In genomic region chr20:4136078-4136966, GRCh38 we compare ENCODE assay signal across 1 cellular context.
TF ChIP-seq lines count a peak whose summit lies in the region.

No MANE protein-coding gene starts in this region.

TF ChIP-seq in HepG2, 621 proteins besides CTCF, POLR2A, EP300 and RAD21 (continued from another document and continues in another):
- TF ChIP-seq PRDM10 (CRISPR knock-in tag; IDR thresholded peaks at IDR 0.05; ENCODE audit: low read depth) (no peak), ZNF432 (CRISPR knock-in tag; IDR thresholded peaks at IDR 0.05; ENCODE audit: borderline replicate concordance) (no peak), BRD4 (CRISPR knock-in tag; IDR thresholded peaks at IDR 0.05) (peak; percentile 14; the same call in 1 of the 2 replicates), ZNF101 (CRISPR knock-in tag; IDR thresholded peaks at IDR 0.05; ENCODE audit: borderline replicate concordance, low read depth) (no peak), ZNF329 (CRISPR knock-in tag; IDR thresholded peaks at IDR 0.05; ENCODE audit: low read depth) (0 out of 2 replicates have a peak, but pooled peaks have one; percentile 5), ZNF276 (CRISPR knock-in tag; IDR thresholded peaks at IDR 0.05; ENCODE audit: low read depth) (no peak), ZNF326 (CRISPR knock-in tag; IDR thresholded peaks at IDR 0.05; ENCODE audit: borderline replicate concordance) (no peak), ZNF574 (CRISPR knock-in tag; IDR thresholded peaks at IDR 0.05) (0 out of 2 replicates have a peak, but pooled peaks have one; percentile 18), PAXIP1 (CRISPR knock-in tag; conservative IDR thresholded peaks at IDR 0.05) (no peak; the same call in 1 of the 2 replicates), CENPT (CRISPR knock-in tag; IDR thresholded peaks at IDR 0.05; ENCODE audit: low read depth) (no peak), ZNF530 (CRISPR knock-in tag; IDR thresholded peaks at IDR 0.05; ENCODE audit: low read depth) (no peak), ELF1 (CRISPR knock-in tag; IDR thresholded peaks at IDR 0.05) (peak; percentile 35), ZNF883 (CRISPR knock-in tag; IDR thresholded peaks at IDR 0.05; ENCODE audit: not compliant biosample characterization) (no peak), AHDC1 (CRISPR knock-in tag; IDR thresholded peaks at IDR 0.05; ENCODE audit: borderline replicate concordance) (0 out of 2 replicates have a peak, but pooled peaks have one; percentile 32), BCLAF1 (IDR thresholded peaks at IDR 0.05) (no peak), HHEX (CRISPR knock-in tag; IDR thresholded peaks at IDR 0.05) (no peak), KLF15 (CRISPR knock-in tag; IDR thresholded peaks at IDR 0.05; ENCODE audit: borderline replicate concordance) (no peak), ZNF792 (CRISPR knock-in tag; IDR thresholded peaks at IDR 0.05) (peak; percentile 19; the same call in 1 of the 2 replicates), PCBP2 (optimal IDR thresholded peaks at IDR 0.05; ENCODE audit: low read depth, low read length, poor library complexity, severe bottlenecking) (peak; percentile 35), ZNF562 (CRISPR knock-in tag; IDR thresholded peaks at IDR 0.05; ENCODE audit: borderline replicate concordance) (no peak), TCF7L2 (IDR thresholded peaks at IDR 0.05; ENCODE audit: low read depth, low read length) (no peak), GMEB2 (CRISPR knock-in tag; IDR thresholded peaks at IDR 0.05; ENCODE audit: low read depth) (no peak), MTA3 (CRISPR knock-in tag; IDR thresholded peaks at IDR 0.05) (no peak), SOX5 (CRISPR knock-in tag; IDR thresholded peaks at IDR 0.05; ENCODE audit: borderline replicate concordance) (peak; percentile 22; the same call in 1 of the 2 replicates), MAFG (CRISPR knock-in tag; IDR thresholded peaks at IDR 0.05) (no peak), CEBPB (IDR thresholded peaks at IDR 0.05; ENCODE audit: borderline replicate concordance, low read depth, low read length) (peak; percentile 68), ZBTB7B (CRISPR knock-in tag; IDR thresholded peaks at IDR 0.05) (peak; percentile 66; the same call in 1 of the 2 replicates), ZNF260 (CRISPR knock-in tag; IDR thresholded peaks at IDR 0.05; ENCODE audit: borderline replicate concordance, low read depth) (no peak), CERS6 (CRISPR knock-in tag; IDR thresholded peaks at IDR 0.05) (no peak), EED (CRISPR knock-in tag; IDR thresholded peaks at IDR 0.05) (no peak), ZC3H13 (CRISPR knock-in tag; IDR thresholded peaks at IDR 0.05) (no peak), PHF21A (CRISPR knock-in tag; IDR thresholded peaks at IDR 0.05) (no peak), ZNF572 (CRISPR knock-in tag; IDR thresholded peaks at IDR 0.05) (no peak), ZNF644 (CRISPR knock-in tag; IDR thresholded peaks at IDR 0.05; ENCODE audit: low read depth) (peak; percentile 78; the same call in 1 of the 2 replicates)
